ENCODE assay signal across 1 cellular context in the genomic region with DNA sequence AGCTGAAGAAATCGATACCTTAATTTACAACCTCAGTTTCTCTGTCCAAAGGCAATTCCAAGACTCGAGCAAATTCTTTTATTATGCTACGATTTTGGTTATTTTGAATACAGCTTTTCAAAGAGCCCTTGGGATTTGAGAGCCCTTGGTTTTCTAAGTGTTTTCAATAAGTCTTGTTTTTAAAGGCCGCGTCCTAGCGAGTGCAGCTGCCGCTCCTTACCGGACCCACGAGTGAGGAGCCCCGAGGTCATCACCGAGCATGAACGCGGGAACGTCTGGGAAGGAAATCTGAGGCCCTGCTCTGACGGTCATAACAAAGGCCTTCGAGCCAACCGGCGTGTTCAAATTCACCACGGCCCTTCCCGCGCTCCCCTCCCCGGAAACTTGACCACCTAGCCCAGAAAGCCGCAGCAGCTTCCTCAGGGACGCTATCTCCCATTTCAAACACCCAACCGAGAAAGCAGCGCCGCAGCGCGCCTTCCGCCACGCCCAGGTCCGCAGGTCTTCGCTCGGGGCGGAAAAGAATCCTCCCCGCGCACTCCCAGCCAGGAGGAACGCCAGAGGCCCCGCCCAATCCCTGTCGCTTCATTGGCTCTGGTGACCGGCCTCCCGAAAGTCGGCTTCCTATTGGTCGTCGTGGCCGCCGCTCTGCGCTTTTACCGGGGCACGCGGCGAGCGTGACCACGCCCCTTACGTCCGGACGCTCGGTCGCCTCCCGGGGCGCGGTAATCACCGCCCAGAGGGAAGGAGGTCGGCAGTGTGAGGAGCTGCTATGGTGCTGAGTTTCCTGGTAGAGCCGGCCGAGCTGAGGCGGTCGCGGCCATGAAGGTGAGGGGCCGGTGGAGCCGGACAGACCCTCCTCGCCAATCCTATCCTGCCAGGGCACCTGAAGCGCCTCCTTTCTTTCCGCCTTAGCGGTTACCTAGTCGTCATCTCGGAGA.
TF ChIP-seq lines count a peak whose summit lies in the region.

A gene with protein sequence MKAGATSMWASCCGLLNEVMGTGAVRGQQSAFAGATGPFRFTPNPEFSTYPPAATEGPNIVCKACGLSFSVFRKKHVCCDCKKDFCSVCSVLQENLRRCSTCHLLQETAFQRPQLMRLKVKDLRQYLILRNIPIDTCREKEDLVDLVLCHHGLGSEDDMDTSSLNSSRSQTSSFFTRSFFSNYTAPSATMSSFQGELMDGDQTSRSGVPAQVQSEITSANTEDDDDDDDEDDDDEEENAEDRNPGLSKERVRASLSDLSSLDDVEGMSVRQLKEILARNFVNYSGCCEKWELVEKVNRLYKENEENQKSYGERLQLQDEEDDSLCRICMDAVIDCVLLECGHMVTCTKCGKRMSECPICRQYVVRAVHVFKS (plus strand): TSS at position 728 of the 941 bp plus-strand sequence. CDS start 95 bp downstream, at position 823.

TF ChIP-seq in GM12878, 131 proteins besides CTCF, POLR2A, EP300 and RAD21 (continued from another document and continues in another):
- TF ChIP-seq, protein P1, sequence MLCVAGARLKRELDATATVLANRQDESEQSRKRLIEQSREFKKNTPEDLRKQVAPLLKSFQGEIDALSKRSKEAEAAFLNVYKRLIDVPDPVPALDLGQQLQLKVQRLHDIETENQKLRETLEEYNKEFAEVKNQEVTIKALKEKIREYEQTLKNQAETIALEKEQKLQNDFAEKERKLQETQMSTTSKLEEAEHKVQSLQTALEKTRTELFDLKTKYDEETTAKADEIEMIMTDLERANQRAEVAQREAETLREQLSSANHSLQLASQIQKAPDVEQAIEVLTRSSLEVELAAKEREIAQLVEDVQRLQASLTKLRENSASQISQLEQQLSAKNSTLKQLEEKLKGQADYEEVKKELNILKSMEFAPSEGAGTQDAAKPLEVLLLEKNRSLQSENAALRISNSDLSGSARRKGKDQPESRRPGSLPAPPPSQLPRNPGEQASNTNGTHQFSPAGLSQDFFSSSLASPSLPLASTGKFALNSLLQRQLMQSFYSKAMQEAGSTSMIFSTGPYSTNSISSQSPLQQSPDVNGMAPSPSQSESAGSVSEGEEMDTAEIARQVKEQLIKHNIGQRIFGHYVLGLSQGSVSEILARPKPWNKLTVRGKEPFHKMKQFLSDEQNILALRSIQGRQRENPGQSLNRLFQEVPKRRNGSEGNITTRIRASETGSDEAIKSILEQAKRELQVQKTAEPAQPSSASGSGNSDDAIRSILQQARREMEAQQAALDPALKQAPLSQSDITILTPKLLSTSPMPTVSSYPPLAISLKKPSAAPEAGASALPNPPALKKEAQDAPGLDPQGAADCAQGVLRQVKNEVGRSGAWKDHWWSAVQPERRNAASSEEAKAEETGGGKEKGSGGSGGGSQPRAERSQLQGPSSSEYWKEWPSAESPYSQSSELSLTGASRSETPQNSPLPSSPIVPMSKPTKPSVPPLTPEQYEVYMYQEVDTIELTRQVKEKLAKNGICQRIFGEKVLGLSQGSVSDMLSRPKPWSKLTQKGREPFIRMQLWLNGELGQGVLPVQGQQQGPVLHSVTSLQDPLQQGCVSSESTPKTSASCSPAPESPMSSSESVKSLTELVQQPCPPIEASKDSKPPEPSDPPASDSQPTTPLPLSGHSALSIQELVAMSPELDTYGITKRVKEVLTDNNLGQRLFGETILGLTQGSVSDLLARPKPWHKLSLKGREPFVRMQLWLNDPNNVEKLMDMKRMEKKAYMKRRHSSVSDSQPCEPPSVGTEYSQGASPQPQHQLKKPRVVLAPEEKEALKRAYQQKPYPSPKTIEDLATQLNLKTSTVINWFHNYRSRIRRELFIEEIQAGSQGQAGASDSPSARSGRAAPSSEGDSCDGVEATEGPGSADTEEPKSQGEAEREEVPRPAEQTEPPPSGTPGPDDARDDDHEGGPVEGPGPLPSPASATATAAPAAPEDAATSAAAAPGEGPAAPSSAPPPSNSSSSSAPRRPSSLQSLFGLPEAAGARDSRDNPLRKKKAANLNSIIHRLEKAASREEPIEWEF (IDR thresholded peaks at IDR 0.05; ENCODE audit: insufficient replicate concordance, low read depth, low read length) = no peak
- TF ChIP-seq SPI1 (IDR thresholded peaks at IDR 0.05; ENCODE audit: borderline replicate concordance, insufficient read depth, low read depth, low read length) = 0 out of 2 replicates have a peak, but pooled peaks have one; percentile 4
- TF ChIP-seq ETV6 (conservative IDR thresholded peaks at IDR 0.05 in 1 of 2, IDR thresholded peaks at IDR 0.05 in 1 of 2; ENCODE audit: borderline replicate concordance in 1 of 2, low read depth in 1 of 2) = no peak; a peak in 1 of 4 replicates
- peak; percentile 88; the same call in 1 of the 2 replicates for TF ChIP-seq RB1 (IDR thresholded peaks at IDR 0.05; ENCODE audit: borderline replicate concordance)
- TF ChIP-seq BHLHE40 (IDR thresholded peaks at IDR 0.05; ENCODE audit: borderline replicate concordance in 1 of 2, low read depth in 2 of 2, low read length in 1 of 2) = peak; percentile 77 to 91; a peak in 3 of 4 replicates
- TF ChIP-seq MTA2 (IDR thresholded peaks at IDR 0.05; ENCODE audit: low read depth) = 0 out of 2 replicates have a peak, but pooled peaks have one; percentile 19
- TF ChIP-seq, protein P2, sequence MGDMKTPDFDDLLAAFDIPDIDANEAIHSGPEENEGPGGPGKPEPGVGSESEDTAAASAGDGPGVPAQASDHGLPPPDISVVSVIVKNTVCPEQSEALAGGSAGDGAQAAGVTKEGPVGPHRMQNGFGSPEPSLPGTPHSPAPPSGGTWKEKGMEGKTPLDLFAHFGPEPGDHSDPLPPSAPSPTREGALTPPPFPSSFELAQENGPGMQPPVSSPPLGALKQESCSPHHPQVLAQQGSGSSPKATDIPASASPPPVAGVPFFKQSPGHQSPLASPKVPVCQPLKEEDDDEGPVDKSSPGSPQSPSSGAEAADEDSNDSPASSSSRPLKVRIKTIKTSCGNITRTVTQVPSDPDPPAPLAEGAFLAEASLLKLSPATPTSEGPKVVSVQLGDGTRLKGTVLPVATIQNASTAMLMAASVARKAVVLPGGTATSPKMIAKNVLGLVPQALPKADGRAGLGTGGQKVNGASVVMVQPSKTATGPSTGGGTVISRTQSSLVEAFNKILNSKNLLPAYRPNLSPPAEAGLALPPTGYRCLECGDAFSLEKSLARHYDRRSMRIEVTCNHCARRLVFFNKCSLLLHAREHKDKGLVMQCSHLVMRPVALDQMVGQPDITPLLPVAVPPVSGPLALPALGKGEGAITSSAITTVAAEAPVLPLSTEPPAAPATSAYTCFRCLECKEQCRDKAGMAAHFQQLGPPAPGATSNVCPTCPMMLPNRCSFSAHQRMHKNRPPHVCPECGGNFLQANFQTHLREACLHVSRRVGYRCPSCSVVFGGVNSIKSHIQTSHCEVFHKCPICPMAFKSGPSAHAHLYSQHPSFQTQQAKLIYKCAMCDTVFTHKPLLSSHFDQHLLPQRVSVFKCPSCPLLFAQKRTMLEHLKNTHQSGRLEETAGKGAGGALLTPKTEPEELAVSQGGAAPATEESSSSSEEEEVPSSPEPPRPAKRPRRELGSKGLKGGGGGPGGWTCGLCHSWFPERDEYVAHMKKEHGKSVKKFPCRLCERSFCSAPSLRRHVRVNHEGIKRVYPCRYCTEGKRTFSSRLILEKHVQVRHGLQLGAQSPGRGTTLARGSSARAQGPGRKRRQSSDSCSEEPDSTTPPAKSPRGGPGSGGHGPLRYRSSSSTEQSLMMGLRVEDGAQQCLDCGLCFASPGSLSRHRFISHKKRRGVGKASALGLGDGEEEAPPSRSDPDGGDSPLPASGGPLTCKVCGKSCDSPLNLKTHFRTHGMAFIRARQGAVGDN (IDR thresholded peaks at IDR 0.05) = peak; percentile 10
- TF ChIP-seq IKZF1 (conservative IDR thresholded peaks at IDR 0.05) = peak; percentile 74
- TF ChIP-seq RFX5 (IDR thresholded peaks at IDR 0.05; ENCODE audit: low read depth, low read length) = 0 out of 2 replicates have a peak, but pooled peaks have one; percentile 47
- TF ChIP-seq, protein P3, sequence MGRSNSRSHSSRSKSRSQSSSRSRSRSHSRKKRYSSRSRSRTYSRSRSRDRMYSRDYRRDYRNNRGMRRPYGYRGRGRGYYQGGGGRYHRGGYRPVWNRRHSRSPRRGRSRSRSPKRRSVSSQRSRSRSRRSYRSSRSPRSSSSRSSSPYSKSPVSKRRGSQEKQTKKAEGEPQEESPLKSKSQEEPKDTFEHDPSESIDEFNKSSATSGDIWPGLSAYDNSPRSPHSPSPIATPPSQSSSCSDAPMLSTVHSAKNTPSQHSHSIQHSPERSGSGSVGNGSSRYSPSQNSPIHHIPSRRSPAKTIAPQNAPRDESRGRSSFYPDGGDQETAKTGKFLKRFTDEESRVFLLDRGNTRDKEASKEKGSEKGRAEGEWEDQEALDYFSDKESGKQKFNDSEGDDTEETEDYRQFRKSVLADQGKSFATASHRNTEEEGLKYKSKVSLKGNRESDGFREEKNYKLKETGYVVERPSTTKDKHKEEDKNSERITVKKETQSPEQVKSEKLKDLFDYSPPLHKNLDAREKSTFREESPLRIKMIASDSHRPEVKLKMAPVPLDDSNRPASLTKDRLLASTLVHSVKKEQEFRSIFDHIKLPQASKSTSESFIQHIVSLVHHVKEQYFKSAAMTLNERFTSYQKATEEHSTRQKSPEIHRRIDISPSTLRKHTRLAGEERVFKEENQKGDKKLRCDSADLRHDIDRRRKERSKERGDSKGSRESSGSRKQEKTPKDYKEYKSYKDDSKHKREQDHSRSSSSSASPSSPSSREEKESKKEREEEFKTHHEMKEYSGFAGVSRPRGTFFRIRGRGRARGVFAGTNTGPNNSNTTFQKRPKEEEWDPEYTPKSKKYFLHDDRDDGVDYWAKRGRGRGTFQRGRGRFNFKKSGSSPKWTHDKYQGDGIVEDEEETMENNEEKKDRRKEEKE (IDR thresholded peaks at IDR 0.05) = no peak
- TF ChIP-seq, protein P4, sequence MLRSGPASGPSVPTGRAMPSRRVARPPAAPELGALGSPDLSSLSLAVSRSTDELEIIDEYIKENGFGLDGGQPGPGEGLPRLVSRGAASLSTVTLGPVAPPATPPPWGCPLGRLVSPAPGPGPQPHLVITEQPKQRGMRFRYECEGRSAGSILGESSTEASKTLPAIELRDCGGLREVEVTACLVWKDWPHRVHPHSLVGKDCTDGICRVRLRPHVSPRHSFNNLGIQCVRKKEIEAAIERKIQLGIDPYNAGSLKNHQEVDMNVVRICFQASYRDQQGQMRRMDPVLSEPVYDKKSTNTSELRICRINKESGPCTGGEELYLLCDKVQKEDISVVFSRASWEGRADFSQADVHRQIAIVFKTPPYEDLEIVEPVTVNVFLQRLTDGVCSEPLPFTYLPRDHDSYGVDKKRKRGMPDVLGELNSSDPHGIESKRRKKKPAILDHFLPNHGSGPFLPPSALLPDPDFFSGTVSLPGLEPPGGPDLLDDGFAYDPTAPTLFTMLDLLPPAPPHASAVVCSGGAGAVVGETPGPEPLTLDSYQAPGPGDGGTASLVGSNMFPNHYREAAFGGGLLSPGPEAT (IDR thresholded peaks at IDR 0.05; ENCODE audit: low read depth) = 0 out of 2 replicates have a peak, but pooled peaks have one; percentile 52
- TF ChIP-seq, protein P5, sequence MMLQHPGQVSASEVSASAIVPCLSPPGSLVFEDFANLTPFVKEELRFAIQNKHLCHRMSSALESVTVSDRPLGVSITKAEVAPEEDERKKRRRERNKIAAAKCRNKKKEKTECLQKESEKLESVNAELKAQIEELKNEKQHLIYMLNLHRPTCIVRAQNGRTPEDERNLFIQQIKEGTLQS (IDR thresholded peaks at IDR 0.05; ENCODE audit: borderline replicate concordance, extremely low read depth, low read depth, low read length) = no peak
- TF ChIP-seq EGR1 (IDR thresholded peaks at IDR 0.05; ENCODE audit: borderline replicate concordance in 1 of 2, low read depth in 2 of 2, low read length in 2 of 2) = peak; percentile 6 to 87; a peak in 1 of 3 replicates
- TF ChIP-seq YY1 (IDR thresholded peaks at IDR 0.05; ENCODE audit: low read depth, low read length) = peak; percentile 89
- TF ChIP-seq POU2F2 (IDR thresholded peaks at IDR 0.05; ENCODE audit: borderline replicate concordance, low read depth, low read length) = peak; percentile 90; the same call in 2 of the 3 replicates
- TF ChIP-seq ZBED1 (IDR thresholded peaks at IDR 0.05; ENCODE audit: borderline replicate concordance) = no peak
- TF ChIP-seq CREB1 (IDR thresholded peaks at IDR 0.05; ENCODE audit: low read depth) = peak; percentile 71; the same call in 1 of the 2 replicates
- TF ChIP-seq, protein P6, sequence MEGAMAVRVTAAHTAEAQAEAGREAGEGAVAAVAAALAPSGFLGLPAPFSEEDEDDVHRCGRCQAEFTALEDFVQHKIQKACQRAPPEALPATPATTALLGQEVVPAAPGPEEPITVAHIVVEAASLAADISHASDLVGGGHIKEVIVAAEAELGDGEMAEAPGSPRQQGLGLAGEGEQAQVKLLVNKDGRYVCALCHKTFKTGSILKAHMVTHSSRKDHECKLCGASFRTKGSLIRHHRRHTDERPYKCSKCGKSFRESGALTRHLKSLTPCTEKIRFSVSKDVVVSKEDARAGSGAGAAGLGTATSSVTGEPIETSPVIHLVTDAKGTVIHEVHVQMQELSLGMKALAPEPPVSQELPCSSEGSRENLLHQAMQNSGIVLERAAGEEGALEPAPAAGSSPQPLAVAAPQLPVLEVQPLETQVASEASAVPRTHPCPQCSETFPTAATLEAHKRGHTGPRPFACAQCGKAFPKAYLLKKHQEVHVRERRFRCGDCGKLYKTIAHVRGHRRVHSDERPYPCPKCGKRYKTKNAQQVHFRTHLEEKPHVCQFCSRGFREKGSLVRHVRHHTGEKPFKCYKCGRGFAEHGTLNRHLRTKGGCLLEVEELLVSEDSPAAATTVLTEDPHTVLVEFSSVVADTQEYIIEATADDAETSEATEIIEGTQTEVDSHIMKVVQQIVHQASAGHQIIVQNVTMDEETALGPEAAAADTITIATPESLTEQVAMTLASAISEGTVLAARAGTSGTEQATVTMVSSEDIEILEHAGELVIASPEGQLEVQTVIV (IDR thresholded peaks at IDR 0.05; ENCODE audit: borderline replicate concordance, partially characterized antibody) = peak; percentile 47
- no peak for TF ChIP-seq ZNF24 (IDR thresholded peaks at IDR 0.05)
- TF ChIP-seq, protein P7, sequence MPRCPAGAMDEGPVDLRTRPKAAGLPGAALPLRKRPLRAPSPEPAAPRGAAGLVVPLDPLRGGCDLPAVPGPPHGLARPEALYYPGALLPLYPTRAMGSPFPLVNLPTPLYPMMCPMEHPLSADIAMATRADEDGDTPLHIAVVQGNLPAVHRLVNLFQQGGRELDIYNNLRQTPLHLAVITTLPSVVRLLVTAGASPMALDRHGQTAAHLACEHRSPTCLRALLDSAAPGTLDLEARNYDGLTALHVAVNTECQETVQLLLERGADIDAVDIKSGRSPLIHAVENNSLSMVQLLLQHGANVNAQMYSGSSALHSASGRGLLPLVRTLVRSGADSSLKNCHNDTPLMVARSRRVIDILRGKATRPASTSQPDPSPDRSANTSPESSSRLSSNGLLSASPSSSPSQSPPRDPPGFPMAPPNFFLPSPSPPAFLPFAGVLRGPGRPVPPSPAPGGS (IDR thresholded peaks at IDR 0.05; ENCODE audit: borderline replicate concordance, insufficient read depth, low read depth, low read length, poor library complexity, severe bottlenecking) = peak; percentile 47
- no peak for TF ChIP-seq HDAC6 (IDR thresholded peaks at IDR 0.05; ENCODE audit: unreplicated experiment)
- peak; percentile 58; the same call in 1 of the 2 replicates for TF ChIP-seq TCF12 (IDR thresholded peaks at IDR 0.05; ENCODE audit: low read depth, low read length)
- no peak for TF ChIP-seq NR2C2 (IDR thresholded peaks at IDR 0.05; ENCODE audit: borderline replicate concordance, control insufficient read depth, insufficient read length, low read depth)
- no peak for TF ChIP-seq SMC3 (IDR thresholded peaks at IDR 0.05; ENCODE audit: borderline replicate concordance, low read length)
- TF ChIP-seq TAF1 (IDR thresholded peaks at IDR 0.05; ENCODE audit: borderline replicate concordance, low read depth, low read length) = peak; percentile 97
- TF ChIP-seq, protein P8, sequence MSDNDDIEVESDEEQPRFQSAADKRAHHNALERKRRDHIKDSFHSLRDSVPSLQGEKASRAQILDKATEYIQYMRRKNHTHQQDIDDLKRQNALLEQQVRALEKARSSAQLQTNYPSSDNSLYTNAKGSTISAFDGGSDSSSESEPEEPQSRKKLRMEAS (IDR thresholded peaks at IDR 0.05; ENCODE audit: low read depth, low read length) = peak; percentile 86
- peak; percentile 93; the same call in 1 of the 2 replicates for TF ChIP-seq CHD2 (IDR thresholded peaks at IDR 0.05; ENCODE audit: borderline replicate concordance, low read depth, low read length)
- peak; percentile 79 for TF ChIP-seq GABPA (IDR thresholded peaks at IDR 0.05; ENCODE audit: low read depth)
- TF ChIP-seq KLF5 (IDR thresholded peaks at IDR 0.05; ENCODE audit: partially characterized antibody) = no peak
